In genomic region chr6:11380969-11381744, GRCh38 we compare ENCODE assay signal across 11 cellular contexts.
A peak's percentile ranks its signal among the peaks of the same experiment; 100 is the strongest.
DNase-seq lines count a peak whose midpoint lies in the region; ATAC-seq and TF ChIP-seq lines count a peak whose summit lies in the region.
"Had no signal": no experiment of that assay in that cellular context is flagged by ENCODE, and none has a peak within 500 bp of the region (broad histone marks: within the 10 kb centered on the region; RNA-seq: fewer than 3 reads in every experiment).

No MANE protein-coding gene starts in this region.

- H3K36me3 ChIP-seq in muscle layer of duodenum (ENCODE audit: control insufficient read depth in 1 of 2, insufficient read depth in 2 of 2, low read length in 2 of 2) (no peaks in the 10 kb centered on the region), hepatocyte (replicated peaks; ENCODE audit: insufficient read depth, low read depth) (no peaks in the 10 kb centered on the region)
- H3K36me3 ChIP-seq: gastroesophageal sphincter had no signal

- H3K9me3 ChIP-seq in CD4-positive, alpha-beta T cell (ENCODE audit: control insufficient read depth, low read length): no peaks in the 10 kb centered on the region
- H3K9me3 ChIP-seq in muscle layer of duodenum (ENCODE audit: control insufficient read depth in 1 of 2, low read length in 2 of 2): no peaks in the 10 kb centered on the region
- H3K9me3 ChIP-seq in hepatocyte (ENCODE audit: low read depth): no peaks in the 10 kb centered on the region
- H3K9me3 ChIP-seq: gastroesophageal sphincter, testis had no signal

- POLR2A ChIA-PET in CD4-positive, alpha-beta T cell (lab: Charles Lee): interaction anchor here (0.7 to 3.2 kb wide), 17 partner anchors 8 to 687 kb away, joined by 3 to 29 read pairs (median 5); partner anchors contain the start of genes C6orf52, NEDD9, PAK1IP1 and SMIM13

- 93% methylated on average over 12 of the region's 12 CpGs for WGBS in hepatocyte (ENCODE audit: low lambda C conversion rate, missing lambda C conversion rate)

- H3K79me2 ChIP-seq in hepatocyte: no peaks in the 10 kb centered on the region

- H3K9me2 ChIP-seq in hepatocyte (replicated peaks; ENCODE audit: insufficient read depth): no peaks in the 10 kb centered on the region

- no peaks in the 10 kb centered on the region for H3K27me3 Mint-ChIP-seq in CD4-positive, alpha-beta T cell
- no peaks in the 10 kb centered on the region for H3K27me3 Mint-ChIP-seq in activated naive CD8-positive, alpha-beta T cell treated with anti-CD3 and anti-CD28 coated beads, Interleukin-2, amount 50 U/mL, for 24 hours

- intact Hi-C loops in CD4-positive, alpha-beta T cell (cut with DNase I, micrococcal nuclease): loop anchor here (2.0 to 5.0 kb wide), 2 partner anchors 146 to 631 kb away; partner anchors contain the start of gene HIVEP1 (in 1 of the 2)

- DNase-seq in CD4-positive, alpha-beta T cell: no peak
- no peak for DNase-seq in activated naive CD8-positive, alpha-beta T cell treated with anti-CD3 and anti-CD28 coated beads, Interleukin-2, amount 50 U/mL, for 24 hours
- no peak for DNase-seq in NCI-H1694 treated with DMSO at 0.1 percent for 48 hours (lab: John Stamatoyannopoulos, UW)
- no peak for DNase-seq in hepatocyte (ENCODE audit: low spot score)
- DNase-seq in midbrain (lab: John Stamatoyannopoulos, UW): no peak
- DNase-seq: COR-L47, testis had no signal

- no peak overlapping the region for H2AFZ ChIP-seq in hepatocyte

- H3K36me3 Mint-ChIP-seq in CD4-positive, alpha-beta T cell (ENCODE audit: low read depth): peaks cover 46% of the 10 kb centered on the region
- peaks cover 34% of the 10 kb centered on the region for H3K36me3 Mint-ChIP-seq in activated naive CD8-positive, alpha-beta T cell treated with anti-CD3 and anti-CD28 coated beads, Interleukin-2, amount 50 U/mL, for 24 hours (ENCODE audit: low read depth)

- H3K4me2 ChIP-seq in hepatocyte: no peak overlapping the region

- no peak for ATAC-seq in CD4-positive, alpha-beta T cell (ENCODE audit: poor library complexity)
- peak; percentile 2 for ATAC-seq in GM21529 (IDR thresholded peaks at IDR 0.05; ENCODE audit: unreplicated experiment)
- ATAC-seq in activated naive CD8-positive, alpha-beta T cell treated with anti-CD3 and anti-CD28 coated beads, Interleukin-2, amount 50 U/mL, for 24 hours: no peak
- ATAC-seq in HG03469 (IDR thresholded peaks at IDR 0.05; ENCODE audit: unreplicated experiment): no peak

- H3K27me3 ChIP-seq in CD4-positive, alpha-beta T cell (ENCODE audit: control insufficient read depth, insufficient read depth, low read length): no peaks in the 10 kb centered on the region
- H3K27me3 ChIP-seq in muscle layer of duodenum (ENCODE audit: low read depth, low read length) (no peaks in the 10 kb centered on the region), hepatocyte (no peaks in the 10 kb centered on the region)
- H3K27me3 ChIP-seq: gastroesophageal sphincter, testis had no signal

- no peaks in the 10 kb centered on the region for H4K20me1 ChIP-seq in hepatocyte (ENCODE audit: insufficient read depth, poor library complexity, severe bottlenecking)

- no peaks in the 10 kb centered on the region for H3K4me1 ChIP-seq in muscle layer of duodenum (ENCODE audit: control insufficient read depth in 1 of 2, insufficient read depth in 2 of 2, low read length in 2 of 2)
- no peaks in the 10 kb centered on the region for H3K4me1 ChIP-seq in hepatocyte (ENCODE audit: insufficient read depth)
- H3K4me1 ChIP-seq: gastroesophageal sphincter, testis had no signal

- H3K9me3 Mint-ChIP-seq in CD4-positive, alpha-beta T cell: no peaks in the 10 kb centered on the region
- H3K9me3 Mint-ChIP-seq in activated naive CD8-positive, alpha-beta T cell treated with anti-CD3 and anti-CD28 coated beads, Interleukin-2, amount 50 U/mL, for 24 hours: no peaks in the 10 kb centered on the region

- TF ChIP-seq CTCF in CD4-positive, alpha-beta T cell (IDR thresholded peaks at IDR 0.05): no peak
- TF ChIP-seq CTCF in hepatocyte (IDR thresholded peaks at IDR 0.05; ENCODE audit: poor library complexity): no peak

- peak overlapping the region; percentile 93 for H3K27ac Mint-ChIP-seq in CD4-positive, alpha-beta T cell
- peak overlapping the region; percentile 92 for H3K27ac Mint-ChIP-seq in activated naive CD8-positive, alpha-beta T cell treated with anti-CD3 and anti-CD28 coated beads, Interleukin-2, amount 50 U/mL, for 24 hours

- CTCF ChIA-PET in CD4-positive, alpha-beta T cell (lab: Charles Lee): interaction anchor here (1.6 kb wide), 1 partner anchor 115 kb away, joined by 5 read pairs; no protein-coding TSS in a partner anchor

- peak overlapping the region; percentile 6 to 34 for H3K4me3 ChIP-seq in muscle layer of duodenum (ENCODE audit: low read depth in 1 of 2, low read length in 2 of 2)
- H3K4me3 ChIP-seq in hepatocyte: no peak overlapping the region
- H3K4me3 ChIP-seq: gastroesophageal sphincter, testis had no signal

- H3K4me3 Mint-ChIP-seq in CD4-positive, alpha-beta T cell: peak overlapping the region; percentile 85
- peak overlapping the region; percentile 87 for H3K4me3 Mint-ChIP-seq in activated naive CD8-positive, alpha-beta T cell treated with anti-CD3 and anti-CD28 coated beads, Interleukin-2, amount 50 U/mL, for 24 hours

- H3K27ac ChIP-seq in CD4-positive, alpha-beta T cell (ENCODE audit: low read depth, low read length): peak overlapping the region; percentile 84
- H3K27ac ChIP-seq in muscle layer of duodenum (ENCODE audit: low read length) (peak overlapping the region; percentile 56), hepatocyte (no peak overlapping the region)
- H3K27ac ChIP-seq: gastroesophageal sphincter, testis had no signal

- peaks cover 67% of the 10 kb centered on the region for H3K4me1 Mint-ChIP-seq in CD4-positive, alpha-beta T cell (ENCODE audit: low read depth)
- H3K4me1 Mint-ChIP-seq in activated naive CD8-positive, alpha-beta T cell treated with anti-CD3 and anti-CD28 coated beads, Interleukin-2, amount 50 U/mL, for 24 hours: peaks cover 53% of the 10 kb centered on the region
